8 cellular contexts compared by ENCODE assay signal in genomic region chr9:35905912-35906679, GRCh38. TPM values are rescaled to one million over a fixed set of nuclear protein-coding genes. Genes with fewer than 3 reads are reported as not detected.
A peak's percentile ranks its signal among the peaks of the same experiment; 100 is the strongest.
DNase-seq lines count a peak whose midpoint lies in the region; ATAC-seq and TF ChIP-seq lines count a peak whose summit lies in the region.

Gene HRCT1 (plus strand): TSS chr9:35906202. CDS start chr9:35906288, 86 bp downstream.

- no peaks in the 10 kb centered on the region for H3K36me3 ChIP-seq in HEK293 (ENCODE audit: control insufficient read depth in 2 of 2, insufficient read depth in 1 of 2, low read length in 2 of 2)
- no peaks in the 10 kb centered on the region for H3K36me3 ChIP-seq in prostate gland

- TF ChIP-seq POLR2A in prostate gland (IDR thresholded peaks at IDR 0.05): no peak

- no peaks in the 10 kb centered on the region for H3K27me3 ChIP-seq in prostate gland (replicated peaks; ENCODE audit: insufficient read depth)

- DNase-seq in SW480 (ENCODE audit: low spot score): peak; percentile 84
- DNase-seq in foreskin melanocyte: peak; percentile 67
- peak; percentile 96 for DNase-seq in prostate gland (ENCODE audit: low spot score)

- TF ChIP-seq CTCF in HEK293 (tag by site-specific recombination; IDR thresholded peaks at IDR 0.05) (no peak), prostate gland (IDR thresholded peaks at IDR 0.05) (no peak)

- intact Hi-C loops in prostate gland (cut with DNase I): no loop called here

- 56% methylated on average over 27 of the region's 30 CpGs for WGBS in prostate gland

- CTCF ChIA-PET in HEK293 (lab: Yijun Ruan, JAX): interaction anchor here (0.7 to 7.1 kb wide), 11 partner anchors 12 to 1206 kb away, joined by 3 to 85 read pairs (median 4); no protein-coding TSS in a partner anchor

- H3K27ac ChIP-seq in HEK293 (ENCODE audit: extremely low read depth, low read depth, low read length) (0 out of 2 replicates have a peak within 1 kb of the TSS, but pooled peaks have one; percentile 35), prostate gland (peak within 1 kb of the TSS; percentile 79 to 81)

- no peaks in the 10 kb centered on the region for H3K9me3 ChIP-seq in HEK293 (ENCODE audit: control insufficient read depth, insufficient read depth, low read depth, low read length)
- H3K9me3 ChIP-seq in prostate gland: no peaks in the 10 kb centered on the region

- ATAC-seq in HG03460 (IDR thresholded peaks at IDR 0.05; ENCODE audit: unreplicated experiment) (no peak), GM19328 (IDR thresholded peaks at IDR 0.05; ENCODE audit: unreplicated experiment) (no peak), GM18502 (IDR thresholded peaks at IDR 0.05; ENCODE audit: poor library complexity, unreplicated experiment) (no peak), HG03139 (IDR thresholded peaks at IDR 0.05; ENCODE audit: unreplicated experiment) (no peak)

- POLR2A ChIA-PET in HEK293 (lab: Yijun Ruan, JAX): interaction anchor here (0.5 to 1.5 kb wide), 9 partner anchors 8 to 215 kb away, joined by 3 to 6 read pairs (median 3); partner anchors contain the start of genes CREB3, HINT2 and TLN1

- H3K4me3 ChIP-seq in HEK293 (ENCODE audit: low read depth, low read length): no peak within 1 kb of the TSS; the same call in 1 of the 2 replicates
- no peak within 1 kb of the TSS for H3K4me3 ChIP-seq in prostate gland

- H3K4me1 ChIP-seq in HEK293 (ENCODE audit: control insufficient read depth, insufficient read depth, low read length): peaks cover 10% of the 10 kb centered on the region
- peaks cover 46% of the 10 kb centered on the region for H3K4me1 ChIP-seq in prostate gland (replicated peaks)

TF ChIP-seq in HEK293, 187 proteins besides CTCF, POLR2A, EP300 and RAD21 (continues in another document):
- no peak for TF ChIP-seq ZNF704 (tag by site-specific recombination; IDR thresholded peaks at IDR 0.05)
- TF ChIP-seq ZFP69B (tag by site-specific recombination; IDR thresholded peaks at IDR 0.05): no peak
- TF ChIP-seq ZIC2 (tag by site-specific recombination; IDR thresholded peaks at IDR 0.05): peak; percentile 42
- TF ChIP-seq PRDM10 (tag by site-specific recombination; IDR thresholded peaks at IDR 0.05): no peak
- no peak for TF ChIP-seq ZNF585B (tag by site-specific recombination; IDR thresholded peaks at IDR 0.05)
- no peak for TF ChIP-seq ZNF350 (tag by site-specific recombination; IDR thresholded peaks at IDR 0.05)
- peak; percentile 96 for TF ChIP-seq GLIS1 (tag by site-specific recombination; IDR thresholded peaks at IDR 0.05)
- no peak for TF ChIP-seq ZNF112 (tag by site-specific recombination; IDR thresholded peaks at IDR 0.05)
- no peak for TF ChIP-seq ZNF138 (tag by site-specific recombination; IDR thresholded peaks at IDR 0.05; ENCODE audit: borderline replicate concordance)
- no peak for TF ChIP-seq ZNF707 (tag by site-specific recombination; IDR thresholded peaks at IDR 0.05)
- TF ChIP-seq REPIN1 (tag by site-specific recombination; IDR thresholded peaks at IDR 0.05; ENCODE audit: low read depth): no peak
- TF ChIP-seq ZSCAN30 (tag by site-specific recombination; IDR thresholded peaks at IDR 0.05): 0 out of 2 replicates have a peak, but pooled peaks have one; percentile 44
- no peak for TF ChIP-seq ZNF677 (tag by site-specific recombination; IDR thresholded peaks at IDR 0.05)
- TF ChIP-seq HOXA7 (CRISPR knock-in tag; IDR thresholded peaks at IDR 0.05; ENCODE audit: borderline replicate concordance): no peak
- no peak for TF ChIP-seq ZNF223 (tag by site-specific recombination; IDR thresholded peaks at IDR 0.05)
- no peak for TF ChIP-seq PRDM6 (tag by site-specific recombination; IDR thresholded peaks at IDR 0.05)
- no peak for TF ChIP-seq ZNF777 (tag by site-specific recombination; IDR thresholded peaks at IDR 0.05; ENCODE audit: borderline replicate concordance)
- peak; percentile 58; the same call in 1 of the 2 replicates for TF ChIP-seq PBX3 (CRISPR knock-in tag; IDR thresholded peaks at IDR 0.05)
- no peak for TF ChIP-seq ZNF639 (tag by site-specific recombination; IDR thresholded peaks at IDR 0.05)
- no peak for TF ChIP-seq ZNF792 (tag by site-specific recombination; IDR thresholded peaks at IDR 0.05)
- no peak for TF ChIP-seq BCL11B (tag by site-specific recombination; IDR thresholded peaks at IDR 0.05; ENCODE audit: low read depth)
- no peak for TF ChIP-seq KLF10 (tag by site-specific recombination; IDR thresholded peaks at IDR 0.05)
- no peak for TF ChIP-seq ZNF433 (tag by site-specific recombination; IDR thresholded peaks at IDR 0.05; ENCODE audit: low read depth)
- no peak for TF ChIP-seq ZNF157 (tag by site-specific recombination; IDR thresholded peaks at IDR 0.05)
- TF ChIP-seq ZSCAN23 (tag by site-specific recombination; IDR thresholded peaks at IDR 0.05): no peak
- no peak for TF ChIP-seq ZNF610 (tag by site-specific recombination; IDR thresholded peaks at IDR 0.05; ENCODE audit: borderline replicate concordance)
- no peak for TF ChIP-seq ZNF555 (tag by site-specific recombination; conservative IDR thresholded peaks at IDR 0.05)
- no peak for TF ChIP-seq PRDM1 (tag by site-specific recombination; IDR thresholded peaks at IDR 0.05)
- TF ChIP-seq ZNF501 (tag by site-specific recombination; IDR thresholded peaks at IDR 0.05): no peak

RNA-seq across cellular contexts. Expression of gene HRCT1, which starts in this region (rescaled TPM):
- 1 to 10 TPM; 1.3 to 1.5 TPM for total RNA-seq in prostate gland
